13 cellular contexts compared by ENCODE assay signal in the genomic region with DNA sequence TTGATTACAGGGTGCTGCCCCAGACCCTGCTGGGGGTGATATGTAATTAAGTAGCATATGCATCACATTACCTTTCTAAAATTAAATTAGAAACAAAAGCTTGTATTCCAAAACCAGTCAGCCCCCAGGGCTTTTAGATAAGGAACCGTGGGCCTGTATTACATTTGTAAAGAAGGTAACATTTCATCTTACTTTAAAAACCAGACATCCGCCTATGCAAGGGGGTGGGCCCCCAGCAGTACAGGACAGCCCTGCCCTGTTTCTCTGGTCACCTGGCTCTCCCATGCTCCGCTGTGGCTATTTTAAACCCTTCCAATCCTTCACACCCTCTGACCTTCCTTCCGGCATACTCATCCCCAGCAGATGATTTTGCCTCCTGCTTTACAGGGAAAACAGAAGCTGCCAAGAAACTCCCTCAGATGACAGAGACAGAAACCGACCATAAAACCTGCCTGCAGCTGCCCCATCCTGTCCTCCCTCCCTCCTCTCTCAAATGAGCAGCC. TPM values are rescaled to one million over a fixed set of nuclear protein-coding genes. Genes with fewer than 3 reads are reported as not detected.
DNase-seq lines count a peak whose midpoint lies in the region; ATAC-seq, FAIRE-seq and TF ChIP-seq lines count a peak whose summit lies in the region.
"Had no signal": no experiment of that assay in that cellular context is flagged by ENCODE, and none has a peak within 500 bp of the region (broad histone marks: within the 10 kb centered on the region; RNA-seq: fewer than 3 reads in every experiment).

No MANE protein-coding gene starts in this region.

- no peak overlapping the region for H3K27ac ChIP-seq in small intestine (ENCODE audit: low read depth in 1 of 2, low read length in 1 of 2)

- TF ChIP-seq CTCF in choroid plexus epithelial cell (conservative IDR thresholded peaks at IDR 0.05; ENCODE audit: low read depth, low read length): no peak

- H3K27me3 ChIP-seq in small intestine (ENCODE audit: control insufficient read depth in 2 of 2, insufficient read depth in 2 of 2, low read length in 2 of 2): no peaks in the 10 kb centered on the region

- no peak for FAIRE-seq in small intestine (lab: Jason Lieb, UNC)
- FAIRE-seq: GM12891 had no signal

- DNase-seq in AG20443 (ENCODE audit: low spot score) (peak; percentile 73), M059J (ENCODE audit: low read depth) (peak; percentile 84), choroid plexus epithelial cell (ENCODE audit: low read depth) (peak; percentile 72), myocyte (ENCODE audit: low read depth) (peak; percentile 79), HuH-7.5 (ENCODE audit: low spot score) (no peak), small intestine (no peak)
- DNase-seq: activated CD8-positive, alpha-beta memory T cell treated with anti-CD3 and anti-CD28 coated beads, Interleukin-2, amount 50 U/mL, for 48 hours; CD4-positive, CD25-positive, alpha-beta regulatory T cell; NK-92 treated with Interleukin-12 subunit alpha and Interleukin-12 subunit beta, amount 100 ng/mL, for 24 hours; T-helper 9 cell had no signal

- H3K4me3 ChIP-seq in choroid plexus epithelial cell (ENCODE audit: low read depth, low read length) (no peak overlapping the region), small intestine (ENCODE audit: low read depth in 1 of 2, low read length in 2 of 2) (no peak overlapping the region)

- 52 to 67% (median 66%) methylated on average over 5 of the region's 5 CpGs for WGBS in small intestine, 3 donors

- H3K9me3 ChIP-seq in small intestine (ENCODE audit: control insufficient read depth, low read depth): no peaks in the 10 kb centered on the region

- no peaks in the 10 kb centered on the region for H3K36me3 ChIP-seq in small intestine (ENCODE audit: control insufficient read depth in 2 of 2, insufficient read depth in 2 of 2, low read length in 2 of 2)

- no peaks in the 10 kb centered on the region for H3K4me1 ChIP-seq in small intestine (ENCODE audit: control insufficient read depth in 2 of 2, insufficient read depth in 1 of 2, low read depth in 1 of 2, low read length in 1 of 2)

- ATAC-seq in HG03565 (IDR thresholded peaks at IDR 0.05; ENCODE audit: unreplicated experiment): no peak
- ATAC-seq in GM19324 (IDR thresholded peaks at IDR 0.05; ENCODE audit: low FRiP score, unreplicated experiment): no peak

RNA-seq across cellular contexts. Expression of a gene that starts 21.9 kb away (rescaled TPM):
- 0.07 and 0.91 TPM in 2 replicates for total RNA-seq in M059J (2014; rRNA removed; shearing (Covaris generic))
- total RNA-seq in myocyte: 3.6 and 9.5 TPM in 2 replicates
- 10.2 TPM for polyA plus RNA-seq in myocyte (2012)
- 1 to 10 TPM in 1 of 3 donors, under 1 TPM in 2; under 0.01 to 3.7 (median 0.67) TPM for polyA plus RNA-seq in small intestine

RNA-seq across cellular contexts. Expression of a gene that starts 37.9 kb away (rescaled TPM):
- total RNA-seq in M059J (2014; rRNA removed; shearing (Covaris generic)): 0.12 and 0.59 TPM in 2 replicates
- 0.37 and 0.47 TPM in 2 replicates for total RNA-seq in myocyte
- polyA plus RNA-seq in myocyte (2012): 7.1 TPM
- polyA plus RNA-seq in small intestine: under 1 TPM in 1 of 3 donors, not detected in 2; 0.49 TPM
- total RNA-seq: CD4-positive, CD25-positive, alpha-beta regulatory T cell had no signal
- polyA plus RNA-seq: CD4-positive, CD25-positive, alpha-beta regulatory T cell had no signal

Comparison
In these comparisons a context has a peak if more than half of its experiments do, and no peak if none do; other contexts are left out.
1. DNase-seq: peak in AG20443 (single experiment), M059J (single experiment), choroid plexus epithelial cell (single experiment) and myocyte (single experiment); none in HuH-7.5 (single experiment) and small intestine (single experiment).